1 cellular context compared by ENCODE assay signal in the genomic region with DNA sequence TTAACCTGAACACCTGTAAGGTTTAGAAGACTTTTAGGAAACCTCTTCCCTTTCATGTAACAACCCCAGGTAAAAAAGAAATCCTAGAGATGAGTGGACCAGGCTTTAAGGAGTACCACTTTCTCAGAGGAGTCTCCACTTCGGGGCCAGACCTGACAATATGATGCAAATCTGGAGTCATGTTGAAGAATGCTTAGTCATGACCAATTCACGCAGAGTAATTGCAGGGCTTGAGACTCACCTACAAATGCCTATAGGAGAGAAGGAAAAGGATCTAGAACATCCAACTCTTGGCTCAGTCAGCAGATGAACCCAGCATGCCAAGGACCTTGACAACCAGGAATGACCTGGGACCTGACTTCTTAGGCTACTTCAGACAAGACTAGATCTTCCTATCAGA.
TF ChIP-seq lines count a peak whose summit lies in the region.

No MANE protein-coding gene starts in this region.

TF ChIP-seq in K562, 482 proteins besides CTCF, POLR2A, EP300 and RAD21:
- TF ChIP-seq, protein P1, sequence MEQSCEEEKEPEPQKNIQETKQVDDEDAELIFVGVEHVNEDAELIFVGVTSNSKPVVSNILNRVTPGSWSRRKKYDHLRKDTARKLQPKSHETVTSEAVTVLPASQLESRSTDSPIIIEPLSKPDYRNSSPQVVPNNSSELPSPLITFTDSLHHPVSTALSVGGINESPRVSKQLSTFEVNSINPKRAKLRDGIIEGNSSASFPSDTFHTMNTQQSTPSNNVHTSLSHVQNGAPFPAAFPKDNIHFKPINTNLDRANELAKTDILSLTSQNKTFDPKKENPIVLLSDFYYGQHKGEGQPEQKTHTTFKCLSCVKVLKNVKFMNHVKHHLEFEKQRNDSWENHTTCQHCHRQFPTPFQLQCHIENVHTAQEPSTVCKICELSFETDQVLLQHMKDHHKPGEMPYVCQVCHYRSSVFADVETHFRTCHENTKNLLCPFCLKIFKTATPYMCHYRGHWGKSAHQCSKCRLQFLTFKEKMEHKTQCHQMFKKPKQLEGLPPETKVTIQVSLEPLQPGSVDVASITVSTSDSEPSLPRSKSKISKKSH (CRISPR knock-in tag; IDR thresholded peaks at IDR 0.05) = no peak
- TF ChIP-seq, protein P2, sequence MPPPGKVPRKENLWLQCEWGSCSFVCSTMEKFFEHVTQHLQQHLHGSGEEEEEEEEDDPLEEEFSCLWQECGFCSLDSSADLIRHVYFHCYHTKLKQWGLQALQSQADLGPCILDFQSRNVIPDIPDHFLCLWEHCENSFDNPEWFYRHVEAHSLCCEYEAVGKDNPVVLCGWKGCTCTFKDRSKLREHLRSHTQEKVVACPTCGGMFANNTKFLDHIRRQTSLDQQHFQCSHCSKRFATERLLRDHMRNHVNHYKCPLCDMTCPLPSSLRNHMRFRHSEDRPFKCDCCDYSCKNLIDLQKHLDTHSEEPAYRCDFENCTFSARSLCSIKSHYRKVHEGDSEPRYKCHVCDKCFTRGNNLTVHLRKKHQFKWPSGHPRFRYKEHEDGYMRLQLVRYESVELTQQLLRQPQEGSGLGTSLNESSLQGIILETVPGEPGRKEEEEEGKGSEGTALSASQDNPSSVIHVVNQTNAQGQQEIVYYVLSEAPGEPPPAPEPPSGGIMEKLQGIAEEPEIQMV (tag; conservative IDR thresholded peaks at IDR 0.05; ENCODE audit: low read depth) = no peak
- TF ChIP-seq NR2C2 (CRISPR knock-in tag; IDR thresholded peaks at IDR 0.05) = no peak
- TF ChIP-seq NR2C2 (tag; IDR thresholded peaks at IDR 0.05) = no peak
- TF ChIP-seq, protein P3, sequence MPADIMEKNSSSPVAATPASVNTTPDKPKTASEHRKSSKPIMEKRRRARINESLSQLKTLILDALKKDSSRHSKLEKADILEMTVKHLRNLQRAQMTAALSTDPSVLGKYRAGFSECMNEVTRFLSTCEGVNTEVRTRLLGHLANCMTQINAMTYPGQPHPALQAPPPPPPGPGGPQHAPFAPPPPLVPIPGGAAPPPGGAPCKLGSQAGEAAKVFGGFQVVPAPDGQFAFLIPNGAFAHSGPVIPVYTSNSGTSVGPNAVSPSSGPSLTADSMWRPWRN (IDR thresholded peaks at IDR 0.05; ENCODE audit: low read depth) = no peak
- TF ChIP-seq TGIF2 (CRISPR knock-in tag; IDR thresholded peaks at IDR 0.05) = no peak
- TF ChIP-seq, protein P4, sequence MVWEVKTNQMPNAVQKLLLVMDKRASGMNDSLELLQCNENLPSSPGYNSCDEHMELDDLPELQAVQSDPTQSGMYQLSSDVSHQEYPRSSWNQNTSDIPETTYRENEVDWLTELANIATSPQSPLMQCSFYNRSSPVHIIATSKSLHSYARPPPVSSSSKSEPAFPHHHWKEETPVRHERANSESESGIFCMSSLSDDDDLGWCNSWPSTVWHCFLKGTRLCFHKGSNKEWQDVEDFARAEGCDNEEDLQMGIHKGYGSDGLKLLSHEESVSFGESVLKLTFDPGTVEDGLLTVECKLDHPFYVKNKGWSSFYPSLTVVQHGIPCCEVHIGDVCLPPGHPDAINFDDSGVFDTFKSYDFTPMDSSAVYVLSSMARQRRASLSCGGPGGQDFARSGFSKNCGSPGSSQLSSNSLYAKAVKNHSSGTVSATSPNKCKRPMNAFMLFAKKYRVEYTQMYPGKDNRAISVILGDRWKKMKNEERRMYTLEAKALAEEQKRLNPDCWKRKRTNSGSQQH (CRISPR knock-in tag; IDR thresholded peaks at IDR 0.05) = no peak
- TF ChIP-seq ZNF23 (CRISPR knock-in tag; IDR thresholded peaks at IDR 0.05) = no peak
- no peak for TF ChIP-seq ZNF212 (CRISPR knock-in tag; IDR thresholded peaks at IDR 0.05)
- no peak for TF ChIP-seq ZNF584 (CRISPR knock-in tag; IDR thresholded peaks at IDR 0.05; ENCODE audit: low read depth)
- TF ChIP-seq ZNF551 (CRISPR knock-in tag; IDR thresholded peaks at IDR 0.05) = no peak
- TF ChIP-seq TRIM24 (IDR thresholded peaks at IDR 0.05) = no peak
- peak; percentile 83 for TF ChIP-seq ZNF316 (IDR thresholded peaks at IDR 0.05)
- TF ChIP-seq C11orf30 (IDR thresholded peaks at IDR 0.05; ENCODE audit: low read depth) = peak; percentile 79
- no peak for TF ChIP-seq RFX7 (CRISPR knock-in tag; IDR thresholded peaks at IDR 0.05)
- no peak for TF ChIP-seq ADNP (tag; IDR thresholded peaks at IDR 0.05)
- no peak for TF ChIP-seq ZBTB8A (IDR thresholded peaks at IDR 0.05; ENCODE audit: partially characterized antibody)
- TF ChIP-seq MAFG (tag; conservative IDR thresholded peaks at IDR 0.05) = peak; percentile 78
- no peak for TF ChIP-seq HOXB6 (CRISPR knock-in tag; IDR thresholded peaks at IDR 0.05; ENCODE audit: borderline replicate concordance)
- no peak for TF ChIP-seq KDM1A (IDR thresholded peaks at IDR 0.05)
